ENCODE assay signal across 1 cellular context in the genomic region with DNA sequence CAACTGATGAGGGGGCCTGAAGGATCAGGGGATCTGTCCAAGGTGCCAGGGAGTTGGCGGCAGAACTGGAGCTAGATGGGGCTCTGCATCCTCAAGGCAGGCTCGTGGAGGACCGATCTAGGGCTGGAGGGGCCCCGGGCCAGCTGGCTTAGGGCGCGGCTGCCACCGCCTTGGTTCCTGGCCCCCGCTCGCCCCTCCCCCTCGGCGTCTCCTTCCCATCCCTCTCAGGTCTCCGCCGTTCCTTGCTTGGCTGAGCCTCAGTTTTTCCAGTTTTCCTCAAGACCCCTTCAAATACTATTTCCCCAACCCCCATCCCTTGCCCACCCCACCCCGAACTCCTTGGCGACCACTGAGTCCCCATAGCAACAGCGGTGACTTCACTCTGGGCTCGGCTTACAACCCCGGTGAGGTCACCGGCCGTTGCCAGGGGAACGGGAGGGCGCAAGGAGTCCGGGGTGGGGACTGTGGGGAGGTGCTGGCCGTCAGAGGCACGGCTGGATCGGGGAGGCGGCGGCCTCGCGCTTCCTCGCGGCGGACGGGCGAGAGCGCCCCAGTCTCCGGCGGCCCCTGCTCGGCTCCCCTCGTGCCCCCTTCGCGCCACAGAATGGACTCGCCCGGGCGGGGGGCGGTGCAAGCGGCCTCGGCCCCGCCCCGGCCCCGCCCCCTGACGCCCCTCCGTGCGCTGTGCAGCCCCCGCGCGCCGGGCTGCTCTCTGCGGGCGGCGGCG.
TF ChIP-seq lines count a peak whose summit lies in the region.

No MANE protein-coding gene starts in this region.

TF ChIP-seq in HEK293, 187 proteins besides CTCF, POLR2A, EP300 and RAD21 (continued from another document):
- TF ChIP-seq KLF8 (tag by site-specific recombination; IDR thresholded peaks at IDR 0.05) = peak; percentile 69; the same call in 1 of the 2 replicates
- TF ChIP-seq ZXDB (tag by site-specific recombination; IDR thresholded peaks at IDR 0.05) = peak; percentile 90
- TF ChIP-seq ZNF19 (tag by site-specific recombination; IDR thresholded peaks at IDR 0.05; ENCODE audit: low read depth) = no peak
- TF ChIP-seq ZNF324 (tag by site-specific recombination; IDR thresholded peaks at IDR 0.05) = 0 out of 2 replicates have a peak, but pooled peaks have one; percentile 41
- TF ChIP-seq GLIS2 (tag by site-specific recombination; IDR thresholded peaks at IDR 0.05) = peak; percentile 51
- no peak; the same call in 1 of the 2 replicates for TF ChIP-seq KLF9 (tag by site-specific recombination; IDR thresholded peaks at IDR 0.05; ENCODE audit: low read depth)
- peak; percentile 42; the same call in 1 of the 2 replicates for TF ChIP-seq ZSCAN30 (tag by site-specific recombination; IDR thresholded peaks at IDR 0.05)
- TF ChIP-seq ZNF239 (tag by site-specific recombination; IDR thresholded peaks at IDR 0.05) = no peak
- TF ChIP-seq, protein P1, sequence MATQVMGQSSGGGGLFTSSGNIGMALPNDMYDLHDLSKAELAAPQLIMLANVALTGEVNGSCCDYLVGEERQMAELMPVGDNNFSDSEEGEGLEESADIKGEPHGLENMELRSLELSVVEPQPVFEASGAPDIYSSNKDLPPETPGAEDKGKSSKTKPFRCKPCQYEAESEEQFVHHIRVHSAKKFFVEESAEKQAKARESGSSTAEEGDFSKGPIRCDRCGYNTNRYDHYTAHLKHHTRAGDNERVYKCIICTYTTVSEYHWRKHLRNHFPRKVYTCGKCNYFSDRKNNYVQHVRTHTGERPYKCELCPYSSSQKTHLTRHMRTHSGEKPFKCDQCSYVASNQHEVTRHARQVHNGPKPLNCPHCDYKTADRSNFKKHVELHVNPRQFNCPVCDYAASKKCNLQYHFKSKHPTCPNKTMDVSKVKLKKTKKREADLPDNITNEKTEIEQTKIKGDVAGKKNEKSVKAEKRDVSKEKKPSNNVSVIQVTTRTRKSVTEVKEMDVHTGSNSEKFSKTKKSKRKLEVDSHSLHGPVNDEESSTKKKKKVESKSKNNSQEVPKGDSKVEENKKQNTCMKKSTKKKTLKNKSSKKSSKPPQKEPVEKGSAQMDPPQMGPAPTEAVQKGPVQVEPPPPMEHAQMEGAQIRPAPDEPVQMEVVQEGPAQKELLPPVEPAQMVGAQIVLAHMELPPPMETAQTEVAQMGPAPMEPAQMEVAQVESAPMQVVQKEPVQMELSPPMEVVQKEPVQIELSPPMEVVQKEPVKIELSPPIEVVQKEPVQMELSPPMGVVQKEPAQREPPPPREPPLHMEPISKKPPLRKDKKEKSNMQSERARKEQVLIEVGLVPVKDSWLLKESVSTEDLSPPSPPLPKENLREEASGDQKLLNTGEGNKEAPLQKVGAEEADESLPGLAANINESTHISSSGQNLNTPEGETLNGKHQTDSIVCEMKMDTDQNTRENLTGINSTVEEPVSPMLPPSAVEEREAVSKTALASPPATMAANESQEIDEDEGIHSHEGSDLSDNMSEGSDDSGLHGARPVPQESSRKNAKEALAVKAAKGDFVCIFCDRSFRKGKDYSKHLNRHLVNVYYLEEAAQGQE (tag by site-specific recombination; IDR thresholded peaks at IDR 0.05) = peak; percentile 98
- no peak for TF ChIP-seq ZNF48 (tag by site-specific recombination; IDR thresholded peaks at IDR 0.05)
- peak; percentile 98 for TF ChIP-seq PRDM10 (tag by site-specific recombination; IDR thresholded peaks at IDR 0.05)
- no peak; the same call in 1 of the 2 replicates for TF ChIP-seq KLF7 (tag by site-specific recombination; IDR thresholded peaks at IDR 0.05; ENCODE audit: borderline replicate concordance)
- no peak for TF ChIP-seq ZNF791 (tag by site-specific recombination; IDR thresholded peaks at IDR 0.05)
- peak; percentile 57; the same call in 1 of the 2 replicates for TF ChIP-seq HIC1 (tag by site-specific recombination; IDR thresholded peaks at IDR 0.05)
- TF ChIP-seq ZNF248 (tag by site-specific recombination; IDR thresholded peaks at IDR 0.05) = no peak
- TF ChIP-seq ZNF121 (tag by site-specific recombination; IDR thresholded peaks at IDR 0.05) = no peak
- peak; percentile 93 for TF ChIP-seq ZNF10 (tag by site-specific recombination; IDR thresholded peaks at IDR 0.05)
- no peak for TF ChIP-seq ZNF2 (tag by site-specific recombination; IDR thresholded peaks at IDR 0.05)
- no peak for TF ChIP-seq ZNF169 (tag by site-specific recombination; IDR thresholded peaks at IDR 0.05)
- TF ChIP-seq, protein P2, sequence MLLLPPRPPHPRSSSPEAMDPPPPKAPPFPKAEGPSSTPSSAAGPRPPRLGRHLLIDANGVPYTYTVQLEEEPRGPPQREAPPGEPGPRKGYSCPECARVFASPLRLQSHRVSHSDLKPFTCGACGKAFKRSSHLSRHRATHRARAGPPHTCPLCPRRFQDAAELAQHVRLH (tag by site-specific recombination; IDR thresholded peaks at IDR 0.05) = no peak
- peak; percentile 90 for TF ChIP-seq ATF2 (tag by site-specific recombination; IDR thresholded peaks at IDR 0.05; ENCODE audit: low read depth)
- TF ChIP-seq, protein P3, sequence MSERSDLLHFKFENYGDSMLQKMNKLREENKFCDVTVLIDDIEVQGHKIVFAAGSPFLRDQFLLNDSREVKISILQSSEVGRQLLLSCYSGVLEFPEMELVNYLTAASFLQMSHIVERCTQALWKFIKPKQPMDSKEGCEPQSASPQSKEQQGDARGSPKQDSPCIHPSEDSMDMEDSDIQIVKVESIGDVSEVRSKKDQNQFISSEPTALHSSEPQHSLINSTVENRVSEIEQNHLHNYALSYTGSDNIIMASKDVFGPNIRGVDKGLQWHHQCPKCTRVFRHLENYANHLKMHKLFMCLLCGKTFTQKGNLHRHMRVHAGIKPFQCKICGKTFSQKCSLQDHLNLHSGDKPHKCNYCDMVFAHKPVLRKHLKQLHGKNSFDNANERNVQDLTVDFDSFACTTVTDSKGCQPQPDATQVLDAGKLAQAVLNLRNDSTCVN (tag by site-specific recombination; optimal IDR thresholded peaks at IDR 0.05) = peak; percentile 64
- TF ChIP-seq, protein P4, sequence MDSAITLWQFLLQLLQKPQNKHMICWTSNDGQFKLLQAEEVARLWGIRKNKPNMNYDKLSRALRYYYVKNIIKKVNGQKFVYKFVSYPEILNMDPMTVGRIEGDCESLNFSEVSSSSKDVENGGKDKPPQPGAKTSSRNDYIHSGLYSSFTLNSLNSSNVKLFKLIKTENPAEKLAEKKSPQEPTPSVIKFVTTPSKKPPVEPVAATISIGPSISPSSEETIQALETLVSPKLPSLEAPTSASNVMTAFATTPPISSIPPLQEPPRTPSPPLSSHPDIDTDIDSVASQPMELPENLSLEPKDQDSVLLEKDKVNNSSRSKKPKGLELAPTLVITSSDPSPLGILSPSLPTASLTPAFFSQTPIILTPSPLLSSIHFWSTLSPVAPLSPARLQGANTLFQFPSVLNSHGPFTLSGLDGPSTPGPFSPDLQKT (IDR thresholded peaks at IDR 0.05; ENCODE audit: borderline replicate concordance, low read depth, low read length) = no peak
- no peak for TF ChIP-seq ZNF626 (tag by site-specific recombination; IDR thresholded peaks at IDR 0.05)
- 0 out of 2 replicates have a peak, but pooled peaks have one; percentile 56 for TF ChIP-seq ZNF76 (tag by site-specific recombination; IDR thresholded peaks at IDR 0.05; ENCODE audit: borderline replicate concordance, low read depth)
- TF ChIP-seq ZNF366 (tag by site-specific recombination; conservative IDR thresholded peaks at IDR 0.05) = no peak
- TF ChIP-seq ZNF561 (tag by site-specific recombination; IDR thresholded peaks at IDR 0.05; ENCODE audit: borderline replicate concordance) = peak; percentile 81; the same call in 1 of the 2 replicates
- TF ChIP-seq ZNF629 (tag by site-specific recombination; IDR thresholded peaks at IDR 0.05) = peak; percentile 84
- 0 out of 2 replicates have a peak, but pooled peaks have one; percentile 40 for TF ChIP-seq INSM2 (tag by site-specific recombination; IDR thresholded peaks at IDR 0.05)
- no peak for TF ChIP-seq ZNF658 (tag by site-specific recombination; IDR thresholded peaks at IDR 0.05)
- peak; percentile 95 for TF ChIP-seq MYNN (tag by site-specific recombination; IDR thresholded peaks at IDR 0.05; ENCODE audit: borderline replicate concordance)
